In the genomic region with DNA sequence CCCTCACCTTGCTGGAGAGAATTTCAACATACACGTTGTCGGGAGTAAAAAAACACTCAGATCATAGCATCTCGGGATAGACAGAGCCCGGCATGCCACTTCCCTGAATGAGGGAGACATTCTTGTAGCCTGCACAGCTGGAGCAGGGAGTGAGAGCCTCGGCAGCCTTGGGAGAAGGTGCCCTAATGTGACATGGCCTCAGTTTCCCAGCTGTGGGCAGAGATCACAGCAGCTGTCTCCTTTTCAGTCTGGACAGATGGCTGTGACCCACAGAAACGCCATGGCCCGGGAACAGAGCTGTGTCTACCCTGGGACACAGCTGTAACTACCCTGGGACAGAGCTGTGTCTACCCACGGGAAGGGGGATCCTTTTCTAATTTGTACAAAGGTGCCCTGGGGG, we compare ENCODE assay signal across 1 cellular context.
TF ChIP-seq lines count a peak whose summit lies in the region.

No MANE protein-coding gene starts in this region.

TF ChIP-seq in HCT116, 20 proteins besides CTCF, POLR2A, EP300 and RAD21:
- TF ChIP-seq JUND (IDR thresholded peaks at IDR 0.05) (no peak), SRF (IDR thresholded peaks at IDR 0.05; ENCODE audit: low read depth) (no peak)
